ENCODE assay signal across 8 cellular contexts in the genomic region with DNA sequence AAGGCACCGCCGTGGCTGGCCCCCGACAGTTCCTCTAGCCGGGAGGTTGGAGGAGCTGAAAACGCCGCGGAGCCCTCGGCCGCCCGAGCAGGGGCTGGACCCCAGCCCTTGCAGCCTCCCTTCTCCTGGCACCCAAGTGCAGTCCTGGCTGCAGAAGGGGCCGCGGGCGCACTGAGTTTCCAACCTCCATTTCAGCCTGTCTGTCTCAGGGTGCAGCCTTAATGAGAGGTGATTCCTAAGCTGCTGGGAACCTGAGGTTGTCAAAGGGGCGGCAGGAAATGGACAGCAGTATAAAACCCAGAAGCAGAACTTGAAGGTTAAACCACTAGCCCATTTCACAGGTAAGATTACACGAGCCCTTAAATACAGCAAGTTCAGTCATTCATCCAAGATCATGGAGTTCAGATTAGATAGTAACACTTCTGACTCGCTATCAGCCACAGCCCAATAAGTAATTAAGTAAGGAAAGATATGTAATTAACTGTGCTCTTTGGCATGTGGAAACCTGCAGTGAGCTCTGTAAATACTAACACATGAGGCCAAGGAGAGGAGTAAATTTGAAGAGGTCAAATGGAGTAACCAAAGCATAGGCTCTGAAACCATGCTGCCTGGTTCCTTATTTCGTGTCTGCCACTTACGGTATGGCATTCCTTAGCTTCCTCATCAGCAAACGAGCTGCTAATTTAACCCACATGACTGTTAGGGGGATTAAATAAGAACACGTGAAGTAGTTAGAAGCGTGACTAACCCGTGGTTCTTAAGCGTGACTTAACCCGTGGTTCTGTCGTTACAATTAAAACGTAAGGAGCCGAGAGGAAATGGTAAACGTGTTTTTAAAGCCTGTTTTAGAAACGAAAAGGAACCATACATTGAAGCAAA. TPM values are rescaled to one million over a fixed set of nuclear protein-coding genes. Genes with fewer than 3 reads are reported as not detected.
DNase-seq lines count a peak whose midpoint lies in the region; ATAC-seq and TF ChIP-seq lines count a peak whose summit lies in the region.

No MANE protein-coding gene starts in this region.

- peaks cover 3% of the 10 kb centered on the region for H3K4me1 ChIP-seq in ACC112 (ENCODE audit: control insufficient read depth, insufficient read depth, low read length, unreplicated experiment)
- peaks cover 39% of the 10 kb centered on the region for H3K4me1 ChIP-seq in body of pancreas
- peaks cover 4% of the 10 kb centered on the region; the same call in 1 of the 2 replicates for H3K4me1 ChIP-seq in iPS-20b (ENCODE audit: insufficient read depth, low read length)
- peaks cover 17 to 59% (median 52%) of the 10 kb centered on the region in 6 donors for H3K4me1 ChIP-seq in spleen

- H3K9me3 ChIP-seq in body of pancreas (no peaks in the 10 kb centered on the region), iPS-20b (ENCODE audit: insufficient read depth, low read depth, low read length) (no peaks in the 10 kb centered on the region), spleen (no peaks in the 10 kb centered on the region)

- H3K27me3 ChIP-seq in ACC112 (ENCODE audit: insufficient read depth, low read length) (no peaks in the 10 kb centered on the region), body of pancreas (no peaks in the 10 kb centered on the region), iPS-20b (ENCODE audit: insufficient read depth, low read length) (no peaks in the 10 kb centered on the region), spleen (replicated peaks in 1 of 7) (no peaks in the 10 kb centered on the region)

- peaks cover 43% of the 10 kb centered on the region for H3K79me2 ChIP-seq in ACC112 (ENCODE audit: control insufficient read depth, insufficient read depth, low read length, unreplicated experiment)

- peak overlapping the region; percentile 89 for H3K4me3 ChIP-seq in ACC112 (ENCODE audit: low read depth, low read length)
- peak overlapping the region; percentile 89 for H3K4me3 ChIP-seq in GM12875 (ENCODE audit: low read depth, low read length)
- H3K4me3 ChIP-seq in body of pancreas: peak overlapping the region; percentile 45 to 75
- peak overlapping the region; percentile 83 for H3K4me3 ChIP-seq in iPS-20b (ENCODE audit: low read length)
- H3K4me3 ChIP-seq in spleen: peak overlapping the region; percentile 70 to 95 (median 86)

- ATAC-seq in HG03575 (IDR thresholded peaks at IDR 0.05; ENCODE audit: extremely low read depth, insufficient number of reproducible peaks, low FRiP score, unreplicated experiment): peak; percentile 3
- peak; percentile 10 for ATAC-seq in body of pancreas
- ATAC-seq in HG03342 (IDR thresholded peaks at IDR 0.05; ENCODE audit: unreplicated experiment): no peak

- H3K36me3 ChIP-seq in ACC112 (ENCODE audit: insufficient read depth, low read length) (no peaks in the 10 kb centered on the region; the same call in 1 of the 2 replicates), body of pancreas (replicated peaks in 1 of 2; ENCODE audit: insufficient read depth in 1 of 2, low read depth in 2 of 2) (no peaks in the 10 kb centered on the region), iPS-20b (ENCODE audit: insufficient read depth, low read depth, low read length) (no peaks in the 10 kb centered on the region), spleen (peaks cover 0 to 4% (median 0%) of the 10 kb centered on the region in 6 donors)

- intact Hi-C loops in body of pancreas (cut with DNase I): no loop called here
- intact Hi-C loops in spleen (cut with DNase I; ENCODE audit: low total_unique reads): loop anchor here (5.0 kb wide), 1 partner anchor 142 kb away; no protein-coding TSS in a partner anchor

- H3K9ac ChIP-seq in iPS-20b (ENCODE audit: low read depth, low read length): peak overlapping the region; percentile 81; the same call in 1 of the 2 replicates

- peak overlapping the region; percentile 70 for H2AFZ ChIP-seq in ACC112 (ENCODE audit: low read length, unreplicated experiment)

- TF ChIP-seq POLR2A in body of pancreas (IDR thresholded peaks at IDR 0.05) (peak in 1 of 3 donors; percentile 24), spleen (IDR thresholded peaks at IDR 0.05) (peak in 1 of 3 donors; percentile 34)

- H3K27ac ChIP-seq in ACC112 (ENCODE audit: low read depth, low read length) (peak overlapping the region; percentile 74), body of pancreas (peak overlapping the region; percentile 90 to 97 (median 92)), iPS-20b (ENCODE audit: low read length) (no peak overlapping the region), spleen (peak overlapping the region; percentile 94 to 98 (median 98))

- no peak for TF ChIP-seq CTCF in GM12875 (IDR thresholded peaks at IDR 0.05; ENCODE audit: borderline replicate concordance, insufficient read depth, low read depth, low read length)
- TF ChIP-seq CTCF in body of pancreas (IDR thresholded peaks at IDR 0.05): no peak
- TF ChIP-seq CTCF in spleen (IDR thresholded peaks at IDR 0.05 in 8 of 11, conservative IDR thresholded peaks at IDR 0.05 in 3 of 11): no peak

- DNase-seq in SIG-M5 treated with dmso at 0.1 percent for 504 hours (lab: John Stamatoyannopoulos, UW; ENCODE audit: unreplicated experiment): peak; percentile 97
- DNase-seq in body of pancreas: peak in 2 of 4 donors; percentile 31 to 61
- no peak for DNase-seq in spleen

- 0% methylated on average over 16 to 29 of the region's 29 CpGs for WGBS in body of pancreas, 2 donors
- 1% methylated on average over 22 to 29 of the region's 29 CpGs for whole genome bisulfite sequencing in spleen, 5 donors

RNA-seq across cellular contexts. Expression of a gene that starts 0.7 kb away (rescaled TPM):
- 1 to 10 TPM; 4.9 to 8.6 TPM for total RNA-seq in body of pancreas
- total RNA-seq in spleen: 10 to 100 TPM; 18.7 to 26.7 (median 21.9) TPM
- 1 to 10 TPM; 5.4 to 6.4 (median 6.1) TPM for polyA plus RNA-seq in spleen

RNA-seq across cellular contexts. Expression of a gene that starts 0.9 kb away (rescaled TPM):
- total RNA-seq in body of pancreas: 10 to 100 TPM in 1 of 2 donors, 1 to 10 TPM in 1; 6.9 to 13.0 TPM
- total RNA-seq in spleen: 1 to 10 TPM; 5.0 to 7.5 (median 6.2) TPM
- 1 to 10 TPM; 1.6 to 3.2 (median 2.0) TPM for polyA plus RNA-seq in spleen

RNA-seq across cellular contexts. Expression of a gene that starts 51.0 kb away (rescaled TPM):
- total RNA-seq in body of pancreas: 10 to 100 TPM; 22.7 to 30.1 TPM
- 10 to 100 TPM; 50.5 to 78.6 (median 67.0) TPM for total RNA-seq in spleen
- 100 to 1,000 TPM in 1 of 3 donors, 10 to 100 TPM in 2; 85.9 to 117 (median 85.9) TPM for polyA plus RNA-seq in spleen
